In genomic region chr3:176399193-176399592, GRCh38 we compare ENCODE assay signal across 31 cellular contexts.
"Had no signal": no experiment of that assay in that cellular context is flagged by ENCODE, and none has a peak within 500 bp of the region (broad histone marks: within the 10 kb centered on the region; RNA-seq: fewer than 3 reads in every experiment).

No MANE protein-coding gene starts in this region.

- H3K36me3 ChIP-seq: ascending aorta, cardiac muscle cell, WERI-Rb-1 had no signal

- H3K27ac ChIP-seq: ascending aorta, cardiac muscle cell, WERI-Rb-1 had no signal

- H3K9me3 ChIP-seq: ascending aorta had no signal

- H3K27me3 ChIP-seq: ascending aorta, cardiac muscle cell had no signal

- H3K4me3 ChIP-seq: ascending aorta, cardiac muscle cell had no signal

- H3K4me1 ChIP-seq: ascending aorta had no signal

- ATAC-seq: activated CD4-positive, alpha-beta T cell treated with anti-CD3 and anti-CD28 coated beads for 36 hours; activated CD4-positive, CD25-positive, alpha-beta regulatory T cell treated with anti-CD3 and anti-CD28 coated beads, Interleukin-2, amount 50 U/mL, for 24 hours; activated CD8-positive, alpha-beta memory T cell treated with anti-CD3 and anti-CD28 coated beads, Interleukin-2, amount 10 ng/mL, durations not matched to agents 7 days and 5 days; activated CD8-positive, alpha-beta T cell treated with anti-CD3 and anti-CD28 coated beads, Interleukin-2, amount 10 ng/mL, durations not matched to agents 7 days and 5 days; activated naive CD8-positive, alpha-beta T cell treated with anti-CD3 and anti-CD28 coated beads, Interleukin-2, amount 50 U/mL, for 24 hours; WTC11 had no signal

- DNase-seq: activated CD4-positive, alpha-beta memory T cell treated with anti-CD3 and anti-CD28 coated beads, Interleukin-2, amount 10 ng/mL, durations not matched to agents 7 days and 5 days; activated CD4-positive, alpha-beta T cell treated with anti-CD3 and anti-CD28 coated beads for 1 hour; activated CD4-positive, alpha-beta T cell treated with anti-CD3 and anti-CD28 coated beads for 36 hours; activated CD4-positive, alpha-beta T cell treated with anti-CD3 and anti-CD28 coated beads for 48 hours; activated CD4-positive, alpha-beta T cell treated with anti-CD3 and anti-CD28 coated beads, Interleukin-2, amount 10 ng/mL, durations not matched to agents 7 days and 5 days; activated CD4-positive, alpha-beta T cell treated with anti-CD3 and anti-CD28 coated beads, Interleukin-2, amount 50 U/mL, for 48 hours; activated CD4-positive, CD25-positive, alpha-beta regulatory T cell; activated CD8-positive, alpha-beta memory T cell treated with anti-CD3 and anti-CD28 coated beads for 24 hours; activated CD8-positive, alpha-beta memory T cell treated with anti-CD3 and anti-CD28 coated beads, Interleukin-2, amount 10 ng/mL, durations not matched to agents 7 days and 5 days; activated CD8-positive, alpha-beta memory T cell treated with anti-CD3 and anti-CD28 coated beads, Interleukin-2, amount 50 U/mL, for 48 hours; activated CD8-positive, alpha-beta T cell treated with anti-CD3 and anti-CD28 coated beads, Interleukin-2, amount 10 ng/mL, durations not matched to agents 7 days and 5 days; activated effector memory CD4-positive, alpha-beta T cell treated with Interleukin-2 at 50 U/mL for 16 hours; activated gamma-delta T cell; activated naive CD4-positive, alpha-beta T cell treated with anti-CD3 and anti-CD28 coated beads, Interleukin-2, amount 10 ng/mL, durations not matched to agents 7 days and 5 days; activated naive CD4-positive, alpha-beta T cell treated with Interleukin-2 at 50 U/mL for 16 hours; activated naive CD8-positive, alpha-beta T cell treated with anti-CD3 and anti-CD28 coated beads, Interleukin-2, amount 10 ng/mL, durations not matched to agents 7 days and 5 days; activated naive CD8-positive, alpha-beta T cell treated with anti-CD3 and anti-CD28 coated beads, Interleukin-2, amount 50 U/mL, for 24 hours; activated T-cell treated with anti-CD3 and anti-CD28 coated beads, Interleukin-2, amount 50 U/mL, for 24 hours; activated T-cell treated with anti-CD3 and anti-CD28 coated beads, Interleukin-2, amount 50 U/mL, for 48 hours; amygdala; anterior cingulate cortex; caudate nucleus; cerebellar nuclear complex; T-helper 1 cell; T-helper 2 cell; T-helper 9 cell; WERI-Rb-1 had no signal
